16 cellular contexts compared by ENCODE assay signal in the genomic region with DNA sequence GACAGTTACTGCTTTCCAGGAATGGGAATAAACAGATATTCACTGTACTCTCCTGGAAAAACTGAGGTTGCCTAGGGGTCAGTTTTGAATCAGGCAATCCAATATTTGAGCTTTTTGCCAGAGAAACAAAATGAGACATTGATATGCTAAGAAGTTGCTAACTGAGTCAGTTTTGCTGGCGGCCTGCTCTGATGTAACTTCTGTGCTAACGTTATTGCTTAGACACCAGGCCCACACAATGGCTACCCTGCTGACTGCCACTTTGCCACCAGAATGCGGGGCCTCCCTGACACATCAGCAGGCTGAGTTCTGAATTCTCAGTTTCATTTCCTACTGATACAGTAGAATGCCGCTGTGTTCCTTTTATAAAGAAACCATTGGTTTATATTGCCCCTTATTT. TPM values are rescaled to one million over a fixed set of nuclear protein-coding genes. Genes with fewer than 3 reads are reported as not detected.
DNase-seq lines count a peak whose midpoint lies in the region; ATAC-seq and TF ChIP-seq lines count a peak whose summit lies in the region.
"Had no signal": no experiment of that assay in that cellular context is flagged by ENCODE, and none has a peak within 500 bp of the region (broad histone marks: within the 10 kb centered on the region; RNA-seq: fewer than 3 reads in every experiment).

No MANE protein-coding gene starts in this region.

- peaks cover 18% of the 10 kb centered on the region for H3K4me1 Mint-ChIP-seq in brain
- H3K4me1 Mint-ChIP-seq in stimulated activated memory B cell treated with anti-CD40 and anti-IgM and Interleukin-4, amounts not matched to agents 10 μg/mL and 1 μg/mL and 100 μg/mL, for 72 hours, result no peaks in the 10 kb centered on the region
- H3K4me1 Mint-ChIP-seq: immature natural killer cell had no signal

- peak in 1 of 2 donors; percentile 27 for ATAC-seq in left cardiac atrium
- no peak for ATAC-seq in left ventricle myocardium superior
- ATAC-seq in HG03520 (IDR thresholded peaks at IDR 0.05; ENCODE audit: unreplicated experiment), result peak; percentile 69
- ATAC-seq in stimulated activated memory B cell treated with anti-CD40 and anti-IgM and Interleukin-4, amounts not matched to agents 10 μg/mL and 1 μg/mL and 100 μg/mL, for 72 hours, result peak; percentile 72
- ATAC-seq in psoas muscle, result no peak
- no peak for ATAC-seq in HG03108 (IDR thresholded peaks at IDR 0.05; ENCODE audit: unreplicated experiment)
- ATAC-seq: right cardiac atrium had no signal

- DNase-seq in left cardiac atrium, result peak; percentile 30
- DNase-seq in left ventricle myocardium superior, result no peak
- no peak for DNase-seq in psoas muscle
- no peak for DNase-seq in NCI-H1417 treated with DMSO at 0.1 percent for 48 hours (lab: John Stamatoyannopoulos, UW)
- DNase-seq: activated effector memory CD4-positive, alpha-beta T cell treated with anti-CD3 and anti-CD28 coated beads, Interleukin-2, amount 50 U/mL, for 16 hours; DND-41; esophagus squamous epithelium; immature natural killer cell; NCI-H345; SHP77 had no signal

- H3K4me3 ChIP-seq in psoas muscle, result no peak overlapping the region
- H3K4me3 ChIP-seq: esophagus squamous epithelium, upper lobe of left lung had no signal

- TF ChIP-seq CTCF in brain (conservative IDR thresholded peaks at IDR 0.05) (no peak), psoas muscle (IDR thresholded peaks at IDR 0.05) (no peak)

- peak overlapping the region; percentile 40 to 97 (median 65) for H3K27ac Mint-ChIP-seq in brain
- H3K27ac Mint-ChIP-seq in stimulated activated memory B cell treated with anti-CD40 and anti-IgM and Interleukin-4, amounts not matched to agents 10 μg/mL and 1 μg/mL and 100 μg/mL, for 72 hours, result no peak overlapping the region
- H3K27ac Mint-ChIP-seq: immature natural killer cell had no signal

- H3K4me3 Mint-ChIP-seq in brain, result peak overlapping the region in 1 of 5 experiments; percentile 16
- no peak overlapping the region for H3K4me3 Mint-ChIP-seq in stimulated activated memory B cell treated with anti-CD40 and anti-IgM and Interleukin-4, amounts not matched to agents 10 μg/mL and 1 μg/mL and 100 μg/mL, for 72 hours
- H3K4me3 Mint-ChIP-seq: immature natural killer cell had no signal

- H3K36me3 Mint-ChIP-seq in brain, result no peaks in the 10 kb centered on the region
- no peaks in the 10 kb centered on the region for H3K36me3 Mint-ChIP-seq in stimulated activated memory B cell treated with anti-CD40 and anti-IgM and Interleukin-4, amounts not matched to agents 10 μg/mL and 1 μg/mL and 100 μg/mL, for 72 hours
- H3K36me3 Mint-ChIP-seq: immature natural killer cell had no signal

- H3K27me3 Mint-ChIP-seq in brain, result peaks cover 6% of the 10 kb centered on the region
- H3K27me3 Mint-ChIP-seq in stimulated activated memory B cell treated with anti-CD40 and anti-IgM and Interleukin-4, amounts not matched to agents 10 μg/mL and 1 μg/mL and 100 μg/mL, for 72 hours, result peaks cover 20% of the 10 kb centered on the region

- intact Hi-C loops in left cardiac atrium (cut with DNase I) (no loop called here), left ventricle myocardium superior (cut with micrococcal nuclease) (no loop called here), psoas muscle (cut with DNase I) (loop anchor here in 1 of 2 donors (10.0 kb wide), 1 partner anchor 107 kb away; no protein-coding TSS in a partner anchor)

- H3K36me3 ChIP-seq in psoas muscle (ENCODE audit: insufficient read depth in 1 of 2, low read depth in 1 of 2), result no peaks in the 10 kb centered on the region
- H3K36me3 ChIP-seq: esophagus squamous epithelium, upper lobe of left lung had no signal

- peaks cover 0 to 11% (median 5%) of the 10 kb centered on the region in 5 experiments for H3K9me3 Mint-ChIP-seq in brain
- no peaks in the 10 kb centered on the region for H3K9me3 Mint-ChIP-seq in stimulated activated memory B cell treated with anti-CD40 and anti-IgM and Interleukin-4, amounts not matched to agents 10 μg/mL and 1 μg/mL and 100 μg/mL, for 72 hours
- H3K9me3 Mint-ChIP-seq: immature natural killer cell had no signal

- H3K9me3 ChIP-seq in psoas muscle, result no peaks in the 10 kb centered on the region
- H3K9me3 ChIP-seq: esophagus squamous epithelium, upper lobe of left lung had no signal

- no peaks in the 10 kb centered on the region for H3K4me1 ChIP-seq in psoas muscle
- H3K4me1 ChIP-seq: esophagus squamous epithelium had no signal

- 73 to 80% (median 78%) methylated on average over 4 of the region's 4 CpGs for WGBS in psoas muscle, 3 donors

- peaks cover 0 to 2% (median 0%) of the 10 kb centered on the region in 3 donors for H3K27me3 ChIP-seq in psoas muscle (ENCODE audit: insufficient read depth in 3 of 3, low read length in 2 of 3)
- H3K27me3 ChIP-seq: upper lobe of left lung had no signal

- H3K27ac ChIP-seq in psoas muscle, result no peak overlapping the region
- H3K27ac ChIP-seq: esophagus squamous epithelium, upper lobe of left lung had no signal

RNA-seq across cellular contexts. Expression of gene ZNF618, which starts 18.2 kb away (rescaled TPM):
- 1 to 10 TPM; 4.0 to 4.1 TPM for total RNA-seq in left cardiac atrium
- 1.5 TPM for total RNA-seq in left ventricle myocardium superior
- polyA plus RNA-seq in brain (ENCODE audit: insufficient read depth, low read depth, low replicate concordance), result 0.97 TPM
- total RNA-seq in psoas muscle, result 1 to 10 TPM; 1.2 to 2.7 (median 1.3) TPM
- 1 to 10 TPM in 1 of 3 donors, under 1 TPM in 2; 0.31 to 1.2 (median 0.40) TPM for polyA plus RNA-seq in psoas muscle

Comparison
In these comparisons a context has a peak if more than half of its experiments do, and no peak if none do; other contexts are left out.
1. ATAC-seq: peak in HG03520 (single experiment) and stimulated activated memory B cell treated with anti-CD40 and anti-IgM and Interleukin-4, amounts not matched to agents 10 μg/mL and 1 μg/mL and 100 μg/mL, for 72 hours (single experiment); none in left ventricle myocardium superior (single experiment), psoas muscle (0 of 4) and HG03108 (single experiment).